10 cellular contexts compared by ENCODE assay signal in genomic region chr14:35687335-35687939, GRCh38.
DNase-seq lines count a peak whose midpoint lies in the region; ATAC-seq and TF ChIP-seq lines count a peak whose summit lies in the region.
"Had no signal": no experiment of that assay in that cellular context is flagged by ENCODE, and none has a peak within 500 bp of the region (broad histone marks: within the 10 kb centered on the region; RNA-seq: fewer than 3 reads in every experiment).

No MANE protein-coding gene starts in this region.

- WGBS in gastroesophageal sphincter (ENCODE audit: low coverage in 1 of 2), 2 donors, result 0 to 8% methylated on average over 1 of the region's 1 CpG

- TF ChIP-seq EP300 in gastroesophageal sphincter (IDR thresholded peaks at IDR 0.05), result no peak

- no peak for TF ChIP-seq POLR2A in gastroesophageal sphincter (IDR thresholded peaks at IDR 0.05)

- no peak overlapping the region for H3K27ac ChIP-seq in gastroesophageal sphincter
- H3K27ac ChIP-seq: BLaER1 had no signal

- H3K36me3 ChIP-seq in gastroesophageal sphincter, result peaks cover 0 to 57% of the 10 kb centered on the region in 2 donors
- H3K36me3 ChIP-seq: BLaER1 had no signal

- H3K9me3 ChIP-seq in gastroesophageal sphincter, result no peaks in the 10 kb centered on the region
- H3K9me3 ChIP-seq: BLaER1 had no signal

- H3K4me1 ChIP-seq in gastroesophageal sphincter, result no peaks in the 10 kb centered on the region
- H3K4me1 ChIP-seq: BLaER1 had no signal

- TF ChIP-seq CTCF in gastroesophageal sphincter (IDR thresholded peaks at IDR 0.05), result peak; percentile 38 to 62 (median 48)

- ATAC-seq in HG02610 (IDR thresholded peaks at IDR 0.05; ENCODE audit: unreplicated experiment) (peak; percentile 52), gastroesophageal sphincter (no peak), GM18858 (IDR thresholded peaks at IDR 0.05; ENCODE audit: unreplicated experiment) (no peak)

- no peaks in the 10 kb centered on the region for H3K27me3 ChIP-seq in gastroesophageal sphincter
- H3K27me3 ChIP-seq: BLaER1 had no signal

- no peak overlapping the region for H3K4me3 ChIP-seq in gastroesophageal sphincter
- H3K4me3 ChIP-seq: BLaER1 had no signal

- peak; percentile 36 to 66 for DNase-seq in NCI-H2081 (lab: John Stamatoyannopoulos, UW)
- DNase-seq in NCI-H2081 treated with DMSO at 0.1 percent for 48 hours (lab: John Stamatoyannopoulos, UW), result no peak
- peak; percentile 24 for DNase-seq in NCI-H2171 (lab: John Stamatoyannopoulos, UW)
- peak; percentile 4 to 12 for DNase-seq in activated CD4-positive, alpha-beta T cell treated with anti-CD3 and anti-CD28 coated beads, Interleukin-2, amount 50 U/mL, for 4 hours
- peak; percentile 17 for DNase-seq in pulmonary artery endothelial cell (ENCODE audit: low read depth, low spot score)
- DNase-seq: activated T-cell treated with anti-CD3 and anti-CD28 coated beads, Interleukin-2, amount 50 U/mL, for 4 hours had no signal
